Comparison of ENCODE assay signal across 8 cellular contexts in genomic region chrX:118420462-118420861, GRCh38.
DNase-seq lines count a peak whose midpoint lies in the region; ATAC-seq lines count a peak whose summit lies in the region.

No MANE protein-coding gene starts in this region.

- peak overlapping the region; percentile 61 for H3K4me3 Mint-ChIP-seq in T-helper 17 cell

- in situ Hi-C loops in G401 (cut with HindIII; ENCODE audit: low sequenced_read_pairs): no loop called here

- no peaks in the 10 kb centered on the region for H3K27me3 Mint-ChIP-seq in T-helper 17 cell

- no peaks in the 10 kb centered on the region for H3K9me3 ChIP-seq in T-helper 17 cell (ENCODE audit: control insufficient read depth, low read length, poor library complexity, severe bottlenecking)

- H3K4me1 Mint-ChIP-seq in T-helper 17 cell: peaks cover 12% of the 10 kb centered on the region

- peaks cover 12% of the 10 kb centered on the region for H3K36me3 Mint-ChIP-seq in T-helper 17 cell (ENCODE audit: low read depth)

- DNase-seq in G401 (ENCODE audit: low spot score) (peak; percentile 6), T-helper 17 cell (no peak), kidney glomerular epithelial cell (lab: John Stamatoyannopoulos, UW) (peak; percentile 54), NCI-H1105 treated with DMSO at 0.1 percent for 48 hours (lab: John Stamatoyannopoulos, UW) (no peak), NCI-H526 (lab: John Stamatoyannopoulos, UW) (no peak)

- ATAC-seq in GM21737 (IDR thresholded peaks at IDR 0.05; ENCODE audit: unreplicated experiment) (peak; percentile 75), T-helper 17 cell (no peak), HG03039 (IDR thresholded peaks at IDR 0.05; ENCODE audit: unreplicated experiment) (no peak), GM19328 (IDR thresholded peaks at IDR 0.05; ENCODE audit: unreplicated experiment) (no peak)

- H3K27ac Mint-ChIP-seq in T-helper 17 cell: peak overlapping the region; percentile 41

Comparison
In these comparisons a context has a peak if more than half of its experiments do, and no peak if none do; other contexts are left out.
1. DNase-seq: peak in G401 (single experiment) and kidney glomerular epithelial cell (single experiment); none in T-helper 17 cell (0 of 3), NCI-H1105 treated with DMSO at 0.1 percent for 48 hours (single experiment) and NCI-H526 (0 of 2).